Comparison of ENCODE assay signal across 8 cellular contexts in the genomic region with DNA sequence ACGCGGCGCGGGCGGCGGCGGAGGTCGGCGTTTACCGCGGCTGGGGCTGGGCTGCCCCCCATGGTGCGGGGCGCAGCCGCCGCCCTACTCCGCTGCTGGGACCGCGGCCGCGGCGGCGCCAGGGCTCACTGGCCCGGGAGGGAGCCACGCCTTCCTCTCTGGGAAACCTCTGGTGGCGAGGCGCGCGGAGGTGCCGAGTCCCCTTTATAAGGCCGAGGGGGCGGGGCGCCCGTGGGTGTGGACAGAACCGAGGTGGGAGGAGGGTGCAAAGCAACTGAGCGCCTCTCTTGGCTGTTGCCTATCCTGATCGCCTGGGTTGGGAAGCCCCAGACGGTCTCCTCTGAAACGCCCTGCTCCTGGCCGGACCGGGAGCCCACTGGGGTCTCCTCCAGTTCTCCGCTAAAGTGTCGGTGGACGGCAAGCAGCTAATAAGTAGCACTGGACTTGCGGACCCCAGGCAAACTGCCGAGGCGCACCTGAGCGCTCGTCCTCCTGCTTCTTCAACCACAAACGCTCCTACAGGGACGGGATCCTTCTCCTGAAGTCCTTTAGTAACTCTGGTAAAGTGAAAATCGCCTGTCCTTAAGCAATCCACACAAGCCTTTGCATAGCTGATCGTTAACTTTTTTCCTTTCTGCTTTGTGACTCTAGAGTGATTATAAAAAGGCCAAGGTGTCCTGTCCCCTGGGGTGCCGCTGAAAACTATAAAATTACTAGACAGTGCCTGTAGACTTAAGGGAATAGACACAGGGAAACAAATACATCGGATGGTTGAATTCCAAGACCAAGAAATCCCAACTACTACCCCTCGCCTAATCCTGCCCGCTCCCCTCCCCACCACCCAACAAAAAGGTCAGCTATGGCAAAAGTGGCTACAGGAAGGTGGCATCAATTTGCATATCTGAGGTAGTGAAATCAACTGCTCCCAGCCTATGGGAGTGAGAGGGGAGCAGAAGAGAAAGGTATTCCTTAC. TPM values are rescaled to one million over a fixed set of nuclear protein-coding genes. Genes with fewer than 3 reads are reported as not detected.
DNase-seq lines count a peak whose midpoint lies in the region; ATAC-seq and TF ChIP-seq lines count a peak whose summit lies in the region.

A gene (minus strand): TSS at position 182 of the 973 bp plus-strand sequence. CDS start 239 bp downstream, outside the sequence.

- H3K9me3 ChIP-seq in CD4-positive, alpha-beta memory T cell (ENCODE audit: control insufficient read depth in 1 of 2, low read length in 2 of 2): no peaks in the 10 kb centered on the region
- H3K9me3 ChIP-seq in H9 (ENCODE audit: control insufficient read depth, low read depth, low read length): no peaks in the 10 kb centered on the region

- H2BK5ac ChIP-seq in H9 (ENCODE audit: insufficient read length, low read length): no peak within 1 kb of the TSS

- no peaks in the 10 kb centered on the region for H4K20me1 ChIP-seq in H9 (ENCODE audit: control insufficient read depth, insufficient read depth, insufficient read length)

- H3K56ac ChIP-seq in H9 (ENCODE audit: insufficient read length, low read depth, low read length): no peak within 1 kb of the TSS

- H2AK5ac ChIP-seq in H9 (ENCODE audit: insufficient read length, low read length): no peak within 1 kb of the TSS

- H3K27ac Mint-ChIP-seq in CD4-positive, alpha-beta memory T cell: peak within 1 kb of the TSS in 3 of 7 donors; percentile 13 to 68 (median 65)
- no peak within 1 kb of the TSS; a peak in 1 of 7 replicates for H3K27ac Mint-ChIP-seq in H9

- no peak within 1 kb of the TSS for H3K27ac ChIP-seq in CD4-positive, alpha-beta memory T cell (ENCODE audit: low read depth, low read length)
- no peak within 1 kb of the TSS for H3K27ac ChIP-seq in H9 (ENCODE audit: insufficient read length, low read depth, low read length)

- peaks cover 23 to 34% of the 10 kb centered on the region in 2 donors for H3K27me3 Mint-ChIP-seq in CD4-positive, alpha-beta memory T cell
- H3K27me3 Mint-ChIP-seq in H9 (ENCODE audit: low read depth): peaks cover 47% of the 10 kb centered on the region

- H3K79me2 ChIP-seq in H9 (ENCODE audit: insufficient read depth, low read length): no peaks in the 10 kb centered on the region

- no peak within 1 kb of the TSS for H4K8ac ChIP-seq in H9 (replicated peaks; ENCODE audit: insufficient read length, low read depth, low read length)

- H2BK20ac ChIP-seq in H9 (ENCODE audit: low read depth, low read length, poor library complexity, severe bottlenecking): no peak within 1 kb of the TSS

- no peak for TF ChIP-seq CTCF in H9 (conservative IDR thresholded peaks at IDR 0.05)

- H3K4me1 Mint-ChIP-seq in CD4-positive, alpha-beta memory T cell: peaks cover 12 to 23% (median 19%) of the 10 kb centered on the region in 4 donors
- H3K4me1 Mint-ChIP-seq in H9: peaks cover 4 to 5% of the 10 kb centered on the region in 2 experiments; a peak in 3 of 4 replicates

- peak within 1 kb of the TSS in 1 of 2 donors; percentile 29 for H3K4me3 ChIP-seq in CD4-positive, alpha-beta memory T cell (ENCODE audit: low read length in 2 of 2)

- no peak within 1 kb of the TSS for H3K23ac ChIP-seq in H9 (ENCODE audit: insufficient read length, low read depth, low read length)

- H3K14ac ChIP-seq in H9 (ENCODE audit: insufficient read depth, low read length): 0 out of 2 replicates have a peak within 1 kb of the TSS, but pooled peaks have one; percentile 27

- no peak within 1 kb of the TSS for H3K18ac ChIP-seq in H9 (ENCODE audit: insufficient read length, low read depth, low read length)

- H3T11ph ChIP-seq in H9 (ENCODE audit: low read length): no peak within 1 kb of the TSS

- no CpG with 5 or more reads among the region's 56 CpGs for WGBS in H9 (ENCODE audit: extremely low coverage, insufficient read length, low lambda C conversion rate)

- H3K4me2 ChIP-seq in H9 (ENCODE audit: insufficient read depth, insufficient read length, low read length): peak within 1 kb of the TSS; percentile 62

- no peaks in the 10 kb centered on the region for H3K79me1 ChIP-seq in H9 (ENCODE audit: insufficient read depth, low read depth, low read length, poor library complexity, severe bottlenecking)

- H3K9ac ChIP-seq in H9 (ENCODE audit: extremely low read depth, insufficient read length, low read length): no peak within 1 kb of the TSS

- in situ Hi-C loops in G401 (cut with HindIII; ENCODE audit: low sequenced_read_pairs): no loop called here

- no peak within 1 kb of the TSS for H4K91ac ChIP-seq in H9 (ENCODE audit: insufficient read length, low read depth, low read length)

- peak; percentile 84 for ATAC-seq in Right ventricle myocardium superior (ENCODE audit: poor library complexity)

- CTCF ChIA-PET in CD4-positive, alpha-beta memory T cell (lab: Charles Lee; ENCODE audit: partially characterized antibody): no interaction called here

- no peaks in the 10 kb centered on the region for H3K9me3 Mint-ChIP-seq in CD4-positive, alpha-beta memory T cell
- H3K9me3 Mint-ChIP-seq in H9: no peaks in the 10 kb centered on the region

- no peak within 1 kb of the TSS for H2BK12ac ChIP-seq in H9 (ENCODE audit: insufficient read length, low read depth, low read length)

- H2AFZ ChIP-seq in H9 (ENCODE audit: low read length): no peak within 1 kb of the TSS

- peaks cover 17% of the 10 kb centered on the region for H3K4me1 ChIP-seq in CD4-positive, alpha-beta memory T cell (ENCODE audit: insufficient read depth, low read length)
- H3K4me1 ChIP-seq in H9 (ENCODE audit: insufficient read depth, low read length): 0 out of 2 replicates have a peak, but pooled peaks cover 2% of the 10 kb centered on the region

- no peak within 1 kb of the TSS for H2BK120ac ChIP-seq in H9 (ENCODE audit: low read depth, low read length, poor library complexity, severe bottlenecking)

- no peak within 1 kb of the TSS for H3K4ac ChIP-seq in H9 (ENCODE audit: low read depth, low read length)

- H3K4me3 Mint-ChIP-seq in CD4-positive, alpha-beta memory T cell: peak within 1 kb of the TSS; percentile 78 to 89 (median 85)
- H3K4me3 Mint-ChIP-seq in H9: peak within 1 kb of the TSS; percentile 66 to 84

- no peak within 1 kb of the TSS for H2BK15ac ChIP-seq in H9 (ENCODE audit: low read depth, low read length)

- H3K23me2 ChIP-seq in H9 (ENCODE audit: insufficient read length, low read depth, low read length, poor library complexity, severe bottlenecking): peaks cover 9% of the 10 kb centered on the region

- H3K36me3 ChIP-seq in CD4-positive, alpha-beta memory T cell (ENCODE audit: insufficient read depth, low read length): no peaks in the 10 kb centered on the region

- peaks cover 31% of the 10 kb centered on the region for H3K27me3 ChIP-seq in CD4-positive, alpha-beta memory T cell (ENCODE audit: insufficient read depth, low read length)
- peaks cover 10% of the 10 kb centered on the region; the same call in 1 of the 2 replicates for H3K27me3 ChIP-seq in H9 (ENCODE audit: insufficient read depth, low read length)

- POLR2A ChIA-PET in CD4-positive, alpha-beta memory T cell (lab: Charles Lee; ENCODE audit: partially characterized antibody): interaction anchor here (0.9 kb wide), 1 partner anchor 34 kb away, joined by 3 read pairs; no protein-coding TSS in a partner anchor

- DNase-seq in CD4-positive, alpha-beta memory T cell: peak in 3 of 5 donors; percentile 18 to 58 (median 21)
- peak; percentile 75 for DNase-seq in H9
- peak; percentile 86 for DNase-seq in NCI-H82 (lab: John Stamatoyannopoulos, UW)
- DNase-seq in activated effector memory CD4-positive, alpha-beta T cell treated with Interleukin-2 at 50 U/mL for 16 hours: peak; percentile 24
- peak; percentile 86 for DNase-seq in Right ventricle myocardium superior
- DNase-seq in posterior vena cava (ENCODE audit: low spot score): peak; percentile 89
- no peak for DNase-seq in G401 (ENCODE audit: low spot score)
- DNase-seq in cortex of kidney (lab: John Stamatoyannopoulos, UW): no peak

- no peak within 1 kb of the TSS for H4K5ac ChIP-seq in H9 (ENCODE audit: insufficient read length, low read depth, low read length)

- H3K36me3 Mint-ChIP-seq in CD4-positive, alpha-beta memory T cell: no peaks in the 10 kb centered on the region
- H3K36me3 Mint-ChIP-seq in H9 (ENCODE audit: insufficient read depth in 1 of 3, low read depth in 3 of 3): no peaks in the 10 kb centered on the region

- intact Hi-C loops in CD4-positive, alpha-beta memory T cell (cut with micrococcal nuclease): no loop called here
- intact Hi-C loops in Right ventricle myocardium superior (cut with DNase I) (loop anchor here (2.0 to 5.0 kb wide), 2 partner anchors 361 to 519 kb away; no protein-coding TSS in a partner anchor), posterior vena cava (cut with DNase I) (loop anchor here in 1 of 2 donors (5.0 kb wide), 1 partner anchor 521 kb away; no protein-coding TSS in a partner anchor)

RNA-seq across cellular contexts. Expression of the gene that starts here (rescaled TPM):
- not detected for total RNA-seq in CD4-positive, alpha-beta memory T cell
- under 1 TPM in 1 of 2 donors, not detected in 1; 0.20 TPM for polyA plus RNA-seq in CD4-positive, alpha-beta memory T cell
- 0.26 TPM in 2 replicates for total RNA-seq in H9 (2021)
- total RNA-seq in Right ventricle myocardium superior: 1.3 TPM
- 10 to 100 TPM; 15.6 to 23.1 TPM for total RNA-seq in posterior vena cava
- not detected in 2 replicates for total RNA-seq in G401 (2014; rRNA removed; shearing (Covaris generic))

Comparison
In these comparisons a context has a peak if more than half of its experiments do, and no peak if none do; other contexts are left out.
1. Peak in DNase-seq in CD4-positive, alpha-beta memory T cell; RNA of the gene not detected or under 1 TPM.
2. Peak in DNase-seq and H3K4me2 ChIP-seq in H9; RNA of the gene not detected or under 1 TPM.
3. DNase-seq: peak in NCI-H82 (single experiment), activated effector memory CD4-positive, alpha-beta T cell treated with Interleukin-2 at 50 U/mL for 16 hours (single experiment), Right ventricle myocardium superior (single experiment) and posterior vena cava (single experiment); none in G401 (single experiment) and cortex of kidney (single experiment).